ENCODE assay signal across 1 cellular context in the genomic region with DNA sequence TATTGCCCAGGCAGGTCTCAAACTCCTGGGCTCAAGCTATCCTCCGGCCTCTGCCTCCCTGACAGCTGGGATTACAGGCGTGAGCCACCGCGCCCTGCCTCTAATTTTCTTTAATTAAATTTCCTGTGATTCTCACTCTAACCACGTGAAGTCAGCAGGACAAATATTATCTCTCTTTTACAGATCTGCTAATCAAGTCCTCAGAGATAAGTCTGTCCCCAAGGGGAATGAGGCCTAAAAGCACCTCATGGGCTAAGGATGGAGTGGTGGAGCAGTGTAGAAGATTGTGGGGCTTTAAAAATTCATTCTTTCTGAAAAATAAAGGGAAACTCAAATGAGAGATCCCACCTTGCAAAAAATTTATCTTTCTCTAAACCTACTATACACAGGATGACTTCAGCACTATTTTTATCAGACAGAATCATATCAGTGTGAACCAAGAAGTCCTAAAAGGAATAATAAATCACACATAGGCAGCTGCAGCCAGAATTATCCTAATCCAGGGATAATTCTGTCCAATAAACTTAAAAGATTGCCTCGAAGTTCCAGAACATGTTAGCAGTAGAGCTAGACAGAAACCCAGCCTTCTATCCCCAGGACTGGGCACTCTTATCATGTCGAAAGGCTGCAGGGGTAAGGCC.
A peak's percentile ranks its signal among the peaks of the same experiment; 100 is the strongest.
TF ChIP-seq lines count a peak whose summit lies in the region.

No MANE protein-coding gene starts in this region.

TF ChIP-seq in K562, 482 proteins besides CTCF, POLR2A, EP300 and RAD21 (continued from another document and continues in another):
- TF ChIP-seq RBM25 (IDR thresholded peaks at IDR 0.05; ENCODE audit: low read depth, low read length, severe bottlenecking) (no peak), MEIS2 (IDR thresholded peaks at IDR 0.05; ENCODE audit: partially characterized antibody) (peak; percentile 91), ZNF75A (CRISPR knock-in tag; IDR thresholded peaks at IDR 0.05) (no peak), STAT5A (IDR thresholded peaks at IDR 0.05; ENCODE audit: borderline replicate concordance, low read length) (peak; percentile 17; the same call in 1 of the 2 replicates), BCL6 (CRISPR knock-in tag; IDR thresholded peaks at IDR 0.05) (no peak), DPF2 (IDR thresholded peaks at IDR 0.05) (peak; percentile 75), TAL1 (IDR thresholded peaks at IDR 0.05) (peak; percentile 62), ZNF766 (CRISPR knock-in tag; conservative IDR thresholded peaks at IDR 0.05) (no peak), TGIF2 (CRISPR knock-in tag; IDR thresholded peaks at IDR 0.05) (no peak), NCOR1 (IDR thresholded peaks at IDR 0.05) (0 out of 2 replicates have a peak, but pooled peaks have one; percentile 4), NR3C1 (CRISPR knock-in tag; IDR thresholded peaks at IDR 0.05) (no peak), JUN (IDR thresholded peaks at IDR 0.05; ENCODE audit: borderline replicate concordance, low read depth, low read length) (no peak), JUN (CRISPR knock-in tag; IDR thresholded peaks at IDR 0.05; ENCODE audit: borderline replicate concordance) (no peak), ZFP36 (IDR thresholded peaks at IDR 0.05; ENCODE audit: low read depth, low read length, partially characterized antibody) (no peak), CHD1 (IDR thresholded peaks at IDR 0.05; ENCODE audit: low read length) (no peak), ZNF644 (tag; IDR thresholded peaks at IDR 0.05; ENCODE audit: low read depth) (no peak), GTF2A2 (tag; IDR thresholded peaks at IDR 0.05) (no peak), HNRNPH1 (optimal IDR thresholded peaks at IDR 0.05; ENCODE audit: low read depth, low read length) (no peak), ZBED1 (IDR thresholded peaks at IDR 0.05) (no peak), BRD4 (IDR thresholded peaks at IDR 0.05) (no peak), NR4A1 (CRISPR knock-in tag; IDR thresholded peaks at IDR 0.05) (no peak), NR4A1 (tag; IDR thresholded peaks at IDR 0.05) (no peak), ZNF561 (CRISPR knock-in tag; conservative IDR thresholded peaks at IDR 0.05) (no peak), CAMTA2 (CRISPR knock-in tag; conservative IDR thresholded peaks at IDR 0.05) (no peak), TEAD4 (IDR thresholded peaks at IDR 0.05; ENCODE audit: low read length) (peak; percentile 65), TEAD4 (CRISPR knock-in tag; IDR thresholded peaks at IDR 0.05; ENCODE audit: borderline replicate concordance) (no peak), ZSCAN29 (IDR thresholded peaks at IDR 0.05) (no peak), MTA1 (IDR thresholded peaks at IDR 0.05; ENCODE audit: borderline replicate concordance) (no peak), TAF1 (IDR thresholded peaks at IDR 0.05; ENCODE audit: control insufficient read depth, extremely low read depth, insufficient read depth, low read length, severe bottlenecking) (no peak), NFE2 (IDR thresholded peaks at IDR 0.05; ENCODE audit: low read depth) (peak; percentile 63; the same call in 1 of the 2 replicates), ZNF778 (CRISPR knock-in tag; IDR thresholded peaks at IDR 0.05) (no peak), FOSL1 (tag; conservative IDR thresholded peaks at IDR 0.05) (no peak), CBFA2T3 (IDR thresholded peaks at IDR 0.05) (peak; percentile 65), ZKSCAN1 (IDR thresholded peaks at IDR 0.05; ENCODE audit: low read depth, low read length) (no peak), ZNF586 (CRISPR knock-in tag; conservative IDR thresholded peaks at IDR 0.05) (no peak)
- TF ChIP-seq, protein P1, sequence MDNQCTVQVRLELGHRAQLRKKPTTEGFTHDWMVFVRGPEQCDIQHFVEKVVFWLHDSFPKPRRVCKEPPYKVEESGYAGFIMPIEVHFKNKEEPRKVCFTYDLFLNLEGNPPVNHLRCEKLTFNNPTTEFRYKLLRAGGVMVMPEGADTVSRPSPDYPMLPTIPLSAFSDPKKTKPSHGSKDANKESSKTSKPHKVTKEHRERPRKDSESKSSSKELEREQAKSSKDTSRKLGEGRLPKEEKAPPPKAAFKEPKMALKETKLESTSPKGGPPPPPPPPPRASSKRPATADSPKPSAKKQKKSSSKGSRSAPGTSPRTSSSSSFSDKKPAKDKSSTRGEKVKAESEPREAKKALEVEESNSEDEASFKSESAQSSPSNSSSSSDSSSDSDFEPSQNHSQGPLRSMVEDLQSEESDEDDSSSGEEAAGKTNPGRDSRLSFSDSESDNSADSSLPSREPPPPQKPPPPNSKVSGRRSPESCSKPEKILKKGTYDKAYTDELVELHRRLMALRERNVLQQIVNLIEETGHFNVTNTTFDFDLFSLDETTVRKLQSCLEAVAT (IDR thresholded peaks at IDR 0.05): no peak
- TF ChIP-seq, protein P2, sequence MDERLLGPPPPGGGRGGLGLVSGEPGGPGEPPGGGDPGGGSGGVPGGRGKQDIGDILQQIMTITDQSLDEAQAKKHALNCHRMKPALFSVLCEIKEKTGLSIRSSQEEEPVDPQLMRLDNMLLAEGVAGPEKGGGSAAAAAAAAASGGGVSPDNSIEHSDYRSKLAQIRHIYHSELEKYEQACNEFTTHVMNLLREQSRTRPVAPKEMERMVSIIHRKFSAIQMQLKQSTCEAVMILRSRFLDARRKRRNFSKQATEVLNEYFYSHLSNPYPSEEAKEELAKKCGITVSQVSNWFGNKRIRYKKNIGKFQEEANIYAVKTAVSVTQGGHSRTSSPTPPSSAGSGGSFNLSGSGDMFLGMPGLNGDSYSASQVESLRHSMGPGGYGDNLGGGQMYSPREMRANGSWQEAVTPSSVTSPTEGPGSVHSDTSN (CRISPR knock-in tag; IDR thresholded peaks at IDR 0.05; ENCODE audit: low read depth): no peak
- TF ChIP-seq, protein P2 (tag; conservative IDR thresholded peaks at IDR 0.05; ENCODE audit: low read depth): peak; percentile 69
- TF ChIP-seq, protein P3, sequence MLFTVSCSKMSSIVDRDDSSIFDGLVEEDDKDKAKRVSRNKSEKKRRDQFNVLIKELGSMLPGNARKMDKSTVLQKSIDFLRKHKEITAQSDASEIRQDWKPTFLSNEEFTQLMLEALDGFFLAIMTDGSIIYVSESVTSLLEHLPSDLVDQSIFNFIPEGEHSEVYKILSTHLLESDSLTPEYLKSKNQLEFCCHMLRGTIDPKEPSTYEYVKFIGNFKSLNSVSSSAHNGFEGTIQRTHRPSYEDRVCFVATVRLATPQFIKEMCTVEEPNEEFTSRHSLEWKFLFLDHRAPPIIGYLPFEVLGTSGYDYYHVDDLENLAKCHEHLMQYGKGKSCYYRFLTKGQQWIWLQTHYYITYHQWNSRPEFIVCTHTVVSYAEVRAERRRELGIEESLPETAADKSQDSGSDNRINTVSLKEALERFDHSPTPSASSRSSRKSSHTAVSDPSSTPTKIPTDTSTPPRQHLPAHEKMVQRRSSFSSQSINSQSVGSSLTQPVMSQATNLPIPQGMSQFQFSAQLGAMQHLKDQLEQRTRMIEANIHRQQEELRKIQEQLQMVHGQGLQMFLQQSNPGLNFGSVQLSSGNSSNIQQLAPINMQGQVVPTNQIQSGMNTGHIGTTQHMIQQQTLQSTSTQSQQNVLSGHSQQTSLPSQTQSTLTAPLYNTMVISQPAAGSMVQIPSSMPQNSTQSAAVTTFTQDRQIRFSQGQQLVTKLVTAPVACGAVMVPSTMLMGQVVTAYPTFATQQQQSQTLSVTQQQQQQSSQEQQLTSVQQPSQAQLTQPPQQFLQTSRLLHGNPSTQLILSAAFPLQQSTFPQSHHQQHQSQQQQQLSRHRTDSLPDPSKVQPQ (CRISPR knock-in tag; IDR thresholded peaks at IDR 0.05; ENCODE audit: borderline replicate concordance): no peak
- TF ChIP-seq, protein P4, sequence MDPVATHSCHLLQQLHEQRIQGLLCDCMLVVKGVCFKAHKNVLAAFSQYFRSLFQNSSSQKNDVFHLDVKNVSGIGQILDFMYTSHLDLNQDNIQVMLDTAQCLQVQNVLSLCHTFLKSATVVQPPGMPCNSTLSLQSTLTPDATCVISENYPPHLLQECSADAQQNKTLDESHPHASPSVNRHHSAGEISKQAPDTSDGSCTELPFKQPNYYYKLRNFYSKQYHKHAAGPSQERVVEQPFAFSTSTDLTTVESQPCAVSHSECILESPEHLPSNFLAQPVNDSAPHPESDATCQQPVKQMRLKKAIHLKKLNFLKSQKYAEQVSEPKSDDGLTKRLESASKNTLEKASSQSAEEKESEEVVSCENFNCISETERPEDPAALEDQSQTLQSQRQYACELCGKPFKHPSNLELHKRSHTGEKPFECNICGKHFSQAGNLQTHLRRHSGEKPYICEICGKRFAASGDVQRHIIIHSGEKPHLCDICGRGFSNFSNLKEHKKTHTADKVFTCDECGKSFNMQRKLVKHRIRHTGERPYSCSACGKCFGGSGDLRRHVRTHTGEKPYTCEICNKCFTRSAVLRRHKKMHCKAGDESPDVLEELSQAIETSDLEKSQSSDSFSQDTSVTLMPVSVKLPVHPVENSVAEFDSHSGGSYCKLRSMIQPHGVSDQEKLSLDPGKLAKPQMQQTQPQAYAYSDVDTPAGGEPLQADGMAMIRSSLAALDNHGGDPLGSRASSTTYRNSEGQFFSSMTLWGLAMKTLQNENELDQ (CRISPR knock-in tag; IDR thresholded peaks at IDR 0.05; ENCODE audit: borderline replicate concordance): no peak
- TF ChIP-seq, protein P5, sequence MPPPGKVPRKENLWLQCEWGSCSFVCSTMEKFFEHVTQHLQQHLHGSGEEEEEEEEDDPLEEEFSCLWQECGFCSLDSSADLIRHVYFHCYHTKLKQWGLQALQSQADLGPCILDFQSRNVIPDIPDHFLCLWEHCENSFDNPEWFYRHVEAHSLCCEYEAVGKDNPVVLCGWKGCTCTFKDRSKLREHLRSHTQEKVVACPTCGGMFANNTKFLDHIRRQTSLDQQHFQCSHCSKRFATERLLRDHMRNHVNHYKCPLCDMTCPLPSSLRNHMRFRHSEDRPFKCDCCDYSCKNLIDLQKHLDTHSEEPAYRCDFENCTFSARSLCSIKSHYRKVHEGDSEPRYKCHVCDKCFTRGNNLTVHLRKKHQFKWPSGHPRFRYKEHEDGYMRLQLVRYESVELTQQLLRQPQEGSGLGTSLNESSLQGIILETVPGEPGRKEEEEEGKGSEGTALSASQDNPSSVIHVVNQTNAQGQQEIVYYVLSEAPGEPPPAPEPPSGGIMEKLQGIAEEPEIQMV (tag; conservative IDR thresholded peaks at IDR 0.05; ENCODE audit: low read depth): no peak
- TF ChIP-seq, protein P6, sequence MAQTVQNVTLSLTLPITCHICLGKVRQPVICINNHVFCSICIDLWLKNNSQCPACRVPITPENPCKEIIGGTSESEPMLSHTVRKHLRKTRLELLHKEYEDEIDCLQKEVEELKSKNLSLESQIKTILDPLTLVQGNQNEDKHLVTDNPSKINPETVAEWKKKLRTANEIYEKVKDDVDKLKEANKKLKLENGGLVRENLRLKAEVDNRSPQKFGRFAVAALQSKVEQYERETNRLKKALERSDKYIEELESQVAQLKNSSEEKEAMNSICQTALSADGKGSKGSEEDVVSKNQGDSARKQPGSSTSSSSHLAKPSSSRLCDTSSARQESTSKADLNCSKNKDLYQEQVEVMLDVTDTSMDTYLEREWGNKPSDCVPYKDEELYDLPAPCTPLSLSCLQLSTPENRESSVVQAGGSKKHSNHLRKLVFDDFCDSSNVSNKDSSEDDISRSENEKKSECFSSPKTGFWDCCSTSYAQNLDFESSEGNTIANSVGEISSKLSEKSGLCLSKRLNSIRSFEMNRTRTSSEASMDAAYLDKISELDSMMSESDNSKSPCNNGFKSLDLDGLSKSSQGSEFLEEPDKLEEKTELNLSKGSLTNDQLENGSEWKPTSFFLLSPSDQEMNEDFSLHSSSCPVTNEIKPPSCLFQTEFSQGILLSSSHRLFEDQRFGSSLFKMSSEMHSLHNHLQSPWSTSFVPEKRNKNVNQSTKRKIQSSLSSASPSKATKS (CRISPR knock-in tag; IDR thresholded peaks at IDR 0.05): no peak
- TF ChIP-seq, protein P7, sequence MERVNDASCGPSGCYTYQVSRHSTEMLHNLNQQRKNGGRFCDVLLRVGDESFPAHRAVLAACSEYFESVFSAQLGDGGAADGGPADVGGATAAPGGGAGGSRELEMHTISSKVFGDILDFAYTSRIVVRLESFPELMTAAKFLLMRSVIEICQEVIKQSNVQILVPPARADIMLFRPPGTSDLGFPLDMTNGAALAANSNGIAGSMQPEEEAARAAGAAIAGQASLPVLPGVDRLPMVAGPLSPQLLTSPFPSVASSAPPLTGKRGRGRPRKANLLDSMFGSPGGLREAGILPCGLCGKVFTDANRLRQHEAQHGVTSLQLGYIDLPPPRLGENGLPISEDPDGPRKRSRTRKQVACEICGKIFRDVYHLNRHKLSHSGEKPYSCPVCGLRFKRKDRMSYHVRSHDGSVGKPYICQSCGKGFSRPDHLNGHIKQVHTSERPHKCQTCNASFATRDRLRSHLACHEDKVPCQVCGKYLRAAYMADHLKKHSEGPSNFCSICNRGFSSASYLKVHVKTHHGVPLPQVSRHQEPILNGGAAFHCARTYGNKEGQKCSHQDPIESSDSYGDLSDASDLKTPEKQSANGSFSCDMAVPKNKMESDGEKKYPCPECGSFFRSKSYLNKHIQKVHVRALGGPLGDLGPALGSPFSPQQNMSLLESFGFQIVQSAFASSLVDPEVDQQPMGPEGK (CRISPR knock-in tag; IDR thresholded peaks at IDR 0.05; ENCODE audit: borderline replicate concordance): no peak
- TF ChIP-seq, protein P8, sequence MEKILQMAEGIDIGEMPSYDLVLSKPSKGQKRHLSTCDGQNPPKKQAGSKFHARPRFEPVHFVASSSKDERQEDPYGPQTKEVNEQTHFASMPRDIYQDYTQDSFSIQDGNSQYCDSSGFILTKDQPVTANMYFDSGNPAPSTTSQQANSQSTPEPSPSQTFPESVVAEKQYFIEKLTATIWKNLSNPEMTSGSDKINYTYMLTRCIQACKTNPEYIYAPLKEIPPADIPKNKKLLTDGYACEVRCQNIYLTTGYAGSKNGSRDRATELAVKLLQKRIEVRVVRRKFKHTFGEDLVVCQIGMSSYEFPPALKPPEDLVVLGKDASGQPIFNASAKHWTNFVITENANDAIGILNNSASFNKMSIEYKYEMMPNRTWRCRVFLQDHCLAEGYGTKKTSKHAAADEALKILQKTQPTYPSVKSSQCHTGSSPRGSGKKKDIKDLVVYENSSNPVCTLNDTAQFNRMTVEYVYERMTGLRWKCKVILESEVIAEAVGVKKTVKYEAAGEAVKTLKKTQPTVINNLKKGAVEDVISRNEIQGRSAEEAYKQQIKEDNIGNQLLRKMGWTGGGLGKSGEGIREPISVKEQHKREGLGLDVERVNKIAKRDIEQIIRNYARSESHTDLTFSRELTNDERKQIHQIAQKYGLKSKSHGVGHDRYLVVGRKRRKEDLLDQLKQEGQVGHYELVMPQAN (IDR thresholded peaks at IDR 0.05; ENCODE audit: borderline replicate concordance): no peak
- TF ChIP-seq, protein P9, sequence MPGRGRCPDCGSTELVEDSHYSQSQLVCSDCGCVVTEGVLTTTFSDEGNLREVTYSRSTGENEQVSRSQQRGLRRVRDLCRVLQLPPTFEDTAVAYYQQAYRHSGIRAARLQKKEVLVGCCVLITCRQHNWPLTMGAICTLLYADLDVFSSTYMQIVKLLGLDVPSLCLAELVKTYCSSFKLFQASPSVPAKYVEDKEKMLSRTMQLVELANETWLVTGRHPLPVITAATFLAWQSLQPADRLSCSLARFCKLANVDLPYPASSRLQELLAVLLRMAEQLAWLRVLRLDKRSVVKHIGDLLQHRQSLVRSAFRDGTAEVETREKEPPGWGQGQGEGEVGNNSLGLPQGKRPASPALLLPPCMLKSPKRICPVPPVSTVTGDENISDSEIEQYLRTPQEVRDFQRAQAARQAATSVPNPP (IDR thresholded peaks at IDR 0.05; ENCODE audit: borderline replicate concordance, insufficient read depth, insufficient read length): no peak
